9 cellular contexts compared by ENCODE assay signal in the genomic region with DNA sequence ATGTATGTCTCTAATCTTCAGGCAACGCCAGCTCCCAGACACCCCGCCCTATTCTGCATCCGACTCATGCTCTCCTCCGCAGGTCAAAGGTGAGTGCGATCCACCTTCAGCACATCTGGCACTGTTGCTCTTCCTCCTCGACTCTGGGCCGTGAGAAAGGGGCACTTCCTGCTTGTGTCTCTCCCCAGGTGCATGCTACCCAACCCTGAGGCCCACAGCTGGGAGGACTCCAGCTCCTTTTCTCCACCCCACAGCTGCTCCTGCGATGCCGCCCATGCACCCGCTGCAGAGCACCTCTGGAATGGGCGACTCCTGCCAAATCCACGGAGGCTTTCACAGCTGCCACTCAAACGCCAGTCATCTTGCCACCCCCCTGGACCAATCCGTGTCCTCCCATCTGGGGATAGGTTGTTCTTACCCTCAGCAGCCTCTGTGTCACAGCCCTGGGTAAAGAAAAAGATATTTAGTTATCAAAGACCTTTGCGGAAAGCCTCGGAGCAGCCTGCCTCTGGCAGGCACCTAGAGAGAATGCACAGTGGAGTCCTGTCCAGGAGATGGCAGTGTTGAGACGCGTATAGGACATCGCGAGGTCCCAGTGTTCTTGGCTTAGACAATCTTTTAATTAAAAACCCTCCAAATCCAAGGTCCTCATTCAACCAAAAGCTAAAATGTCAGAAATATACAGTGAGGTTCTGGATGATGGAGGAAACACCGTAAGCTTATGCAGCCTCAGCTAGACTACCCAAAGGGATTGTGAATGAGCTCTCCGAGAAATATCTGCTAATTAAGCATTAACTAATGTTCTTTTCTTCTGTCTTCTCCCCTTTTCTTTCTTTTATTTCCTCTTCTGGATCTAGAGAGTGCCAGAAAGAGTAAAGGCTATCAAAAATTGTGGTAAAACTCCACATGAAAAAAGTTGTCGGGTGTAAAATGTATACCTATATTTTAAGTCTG. TPM values are rescaled to one million over a fixed set of nuclear protein-coding genes. Genes with fewer than 3 reads are reported as not detected.
A peak's percentile ranks its signal among the peaks of the same experiment; 100 is the strongest.
DNase-seq lines count a peak whose midpoint lies in the region; ATAC-seq and TF ChIP-seq lines count a peak whose summit lies in the region.
"Had no signal": no experiment of that assay in that cellular context is flagged by ENCODE, and none has a peak within 500 bp of the region (broad histone marks: within the 10 kb centered on the region; RNA-seq: fewer than 3 reads in every experiment).

No MANE protein-coding gene starts in this region.

- H3K9me3 ChIP-seq in BE2C: no peaks in the 10 kb centered on the region

- no peaks in the 10 kb centered on the region for H3K36me3 ChIP-seq in BE2C

- DNase-seq in BE2C (peak; percentile 73), NCI-H345 (lab: John Stamatoyannopoulos, UW) (peak; percentile 78), coronary artery (ENCODE audit: low spot score) (no peak), lung microvascular endothelial cell (ENCODE audit: low read depth in 2 of 2) (peak; percentile 77 to 82)
- peak; percentile 49 to 50 for DNase-seq in activated CD4-positive, alpha-beta T cell treated with anti-CD3 and anti-CD28 coated beads for 24 hours (ENCODE audit: low read depth in 2 of 2)
- DNase-seq in stimulated activated CD4-positive, alpha-beta T cell treated with anti-CD3 and anti-CD28 coated beads, TNF-alpha, amount 100 ng/mL, for 48 hours (ENCODE audit: low read depth in 3 of 3): peak; percentile 41 to 55 (median 48)

- H3K4me3 ChIP-seq in BE2C (ENCODE audit: low read depth, low read length) (peak overlapping the region; percentile 39), coronary artery (peak overlapping the region; percentile 63)

- peaks cover 1% of the 10 kb centered on the region; the same call in 1 of the 2 replicates for H3K4me1 ChIP-seq in BE2C

- TF ChIP-seq CTCF in BE2C (IDR thresholded peaks at IDR 0.05; ENCODE audit: low read depth, low read length) (peak; percentile 93), coronary artery (IDR thresholded peaks at IDR 0.05) (peak; percentile 84)

- H3K27me3 ChIP-seq in BE2C: no peaks in the 10 kb centered on the region

- ATAC-seq in GM19035 (IDR thresholded peaks at IDR 0.05; ENCODE audit: unreplicated experiment): peak; percentile 96
- ATAC-seq in HG03175 (IDR thresholded peaks at IDR 0.05; ENCODE audit: unreplicated experiment): peak; percentile 94

- no peak overlapping the region for H3K27ac ChIP-seq in coronary artery

RNA-seq across cellular contexts. Expression of gene MYRFL, which starts 54.3 kb away (rescaled TPM):
- not detected for polyA plus RNA-seq in BE2C (2012; ENCODE audit: insufficient read depth, insufficient read length, low read depth)
- total RNA-seq in lung microvascular endothelial cell: under 0.01 TPM in 2 replicates
- total RNA-seq: T-helper 2 cell treated with Interferon-gamma antibody and Interleukin-4, amounts not matched to agents 100 ng/mL and 5 ng/mL, for 36 hours had no signal
